In genomic region chr16:29227756-29228663, GRCh38 we compare ENCODE assay signal across 8 cellular contexts.
DNase-seq lines count a peak whose midpoint lies in the region; ATAC-seq, FAIRE-seq and TF ChIP-seq lines count a peak whose summit lies in the region.
"Not testable (repeated sequence)": the region's sequence is repeated elsewhere in the genome, so short reads cannot be mapped to it uniquely, and the experiment has no call there.

No MANE protein-coding gene starts in this region.

- in situ Hi-C loops in K562 (cut with MboI), result not testable (repeated sequence)

- not testable (repeated sequence) for H2AFZ ChIP-seq in K562 (ENCODE audit: low read depth, low read length)

- not testable (repeated sequence) for H3K9ac ChIP-seq in K562 (ENCODE audit: insufficient read depth in 1 of 2, low read depth in 2 of 2, low read length in 2 of 2)

- peaks cover 0 to 25% of the 10 kb centered on the region in 2 experiments; a peak in 4 of 5 replicates for H3K27me3 ChIP-seq in K562 (ENCODE audit: control insufficient read depth in 2 of 2, insufficient read depth in 2 of 2, low read length in 2 of 2)
- not testable (repeated sequence) for H3K27me3 ChIP-seq in right cardiac atrium (ENCODE audit: control insufficient read depth, insufficient read depth); prostate gland (replicated peaks; ENCODE audit: insufficient read depth); tibial nerve

- H3K27ac ChIP-seq in K562 (ENCODE audit: extremely low read depth, low read depth, low read length); right cardiac atrium (ENCODE audit: low read length); prostate gland; tibial nerve: not testable (repeated sequence)

- not testable (repeated sequence) for H3K4me2 ChIP-seq in K562 (ENCODE audit: insufficient read depth, low read length)

- not testable (repeated sequence) for H3K4me3 ChIP-seq in K562; right cardiac atrium (ENCODE audit: low read length); prostate gland; tibial nerve

- BruUV-seq in K562 (replicated peaks; lab: Mats Ljungman, UMichigan), result not testable (repeated sequence)

- intact Hi-C loops in K562 (cut with micrococcal nuclease); right cardiac atrium (cut with DNase I); prostate gland (cut with DNase I): not testable (repeated sequence)

- H3K4me1 ChIP-seq in K562 (replicated peaks in 1 of 2; ENCODE audit: control insufficient read depth in 2 of 2, insufficient read depth in 2 of 2, low read length in 2 of 2) (peaks cover 2 to 11% of the 10 kb centered on the region in 2 experiments; a peak in 3 of 5 replicates), tibial nerve (peaks cover 0 to 23% (median 3%) of the 10 kb centered on the region in 4 donors)
- not testable (repeated sequence) for H3K4me1 ChIP-seq in right cardiac atrium (ENCODE audit: control insufficient read depth, insufficient read depth, low read length); prostate gland (replicated peaks)

- not testable (repeated sequence) for H3K9me1 ChIP-seq in K562 (ENCODE audit: control insufficient read depth, insufficient read depth, low read length)

- POLR2A ChIA-PET in K562 (lab: Yijun Ruan, JAX), result not testable (repeated sequence)

- 30% methylated on average over 12 of the region's 20 CpGs for WGBS in K562 (ENCODE audit: insufficient coverage, low coverage, missing lambda C conversion rate)
- 54% methylated on average over 18 of the region's 20 CpGs for WGBS in right cardiac atrium
- 51% methylated on average over 18 of the region's 20 CpGs for WGBS in prostate gland
- WGBS in tibial nerve, 2 donors, result 71 to 82% methylated on average over 8 of the region's 20 CpGs

- CTCF ChIA-PET in K562 (lab: Yijun Ruan, JAX; ENCODE audit: low intra/inter-chr PET ratio), result not testable (repeated sequence)

- H4K20me1 ChIP-seq in K562 (replicated peaks; ENCODE audit: control insufficient read depth, insufficient read depth, low read length), result not testable (repeated sequence)

- peak; percentile 88 to 92 for ATAC-seq in activated CD4-positive, CD25-positive, alpha-beta regulatory T cell treated with anti-CD3 and anti-CD28 coated beads, Interleukin-2, amount 50 U/mL, for 24 hours
- ATAC-seq in K562 (peak; percentile 99), right cardiac atrium (peak; percentile 84 to 85)

- TF ChIP-seq POLR2A in K562 (conservative IDR thresholded peaks at IDR 0.05); prostate gland (IDR thresholded peaks at IDR 0.05); tibial nerve (IDR thresholded peaks at IDR 0.05): not testable (repeated sequence)

- peak; percentile 31 to 62 (median 55); a peak in 3 of 6 replicates for TF ChIP-seq CTCF in K562 (IDR thresholded peaks at IDR 0.05 in 2 of 3, conservative IDR thresholded peaks at IDR 0.05 in 1 of 3; ENCODE audit: insufficient read depth in 2 of 3, low read depth in 1 of 3, low read length in 3 of 3)
- peak in 3 of 4 experiments; percentile 32 to 67 (median 44) for TF ChIP-seq CTCF in prostate gland (IDR thresholded peaks at IDR 0.05)
- peak; percentile 34 to 51 (median 44) for TF ChIP-seq CTCF in tibial nerve (IDR thresholded peaks at IDR 0.05)

- peak; percentile 93 for FAIRE-seq in K562 (lab: Jason Lieb, UNC)

- DNase-seq in ELR (ENCODE audit: low read depth) (peak; percentile 57), HT1080 (ENCODE audit: low read depth) (peak; percentile 33), NCI-H82 (lab: John Stamatoyannopoulos, UW) (peak; percentile 62), K562 (ENCODE audit: extremely low read depth in 1 of 4, low spot score in 3 of 4) (peak in 1 of 4 experiments; percentile 78), right cardiac atrium (peak in 2 of 3 donors; percentile 87), tibial nerve (ENCODE audit: low spot score in 2 of 2) (peak in 1 of 2 donors; percentile 43)
- not testable (repeated sequence) for DNase-seq in prostate gland (ENCODE audit: low spot score)

- TF ChIP-seq EP300 in K562 (IDR thresholded peaks at IDR 0.05; ENCODE audit: low read length); tibial nerve (IDR thresholded peaks at IDR 0.05): not testable (repeated sequence)

- TF ChIP-seq RAD21 in K562 (CRISPR knock-in tag; conservative IDR thresholded peaks at IDR 0.05 in 1 of 2, IDR thresholded peaks at IDR 0.05 in 1 of 2), result peak; percentile 46 to 84

- not testable (repeated sequence) for H3K9me3 ChIP-seq in K562 (replicated peaks; ENCODE audit: control insufficient read depth, insufficient read depth, low read depth, low read length); right cardiac atrium (ENCODE audit: control insufficient read depth, low read length); prostate gland; tibial nerve

- H3K79me2 ChIP-seq in K562 (ENCODE audit: control insufficient read depth, insufficient read depth, low read length), result not testable (repeated sequence)

- not testable (repeated sequence) for H3K36me3 ChIP-seq in K562 (ENCODE audit: control insufficient read depth, insufficient read depth, low read length); prostate gland; tibial nerve

TF ChIP-seq in K562, 482 proteins besides CTCF, POLR2A, EP300 and RAD21 (continues in another document):
- peak; percentile 53 for TF ChIP-seq JUND (IDR thresholded peaks at IDR 0.05; ENCODE audit: borderline replicate concordance, low read depth, low read length)
- TF ChIP-seq JUND (tag; IDR thresholded peaks at IDR 0.05; ENCODE audit: borderline replicate concordance, low read depth, low read length), result peak; percentile 28; the same call in 1 of the 3 replicates
- TF ChIP-seq ATF7 (IDR thresholded peaks at IDR 0.05), result peak; percentile 38; the same call in 1 of the 2 replicates
- peak; percentile 26 for TF ChIP-seq CTCFL (IDR thresholded peaks at IDR 0.05; ENCODE audit: borderline replicate concordance, insufficient read depth, low read depth, low read length, poor library complexity, severe bottlenecking)
- TF ChIP-seq MAX (CRISPR knock-in tag; IDR thresholded peaks at IDR 0.05), result peak; percentile 64
- not testable (repeated sequence) for TF ChIP-seq CREB1 (IDR thresholded peaks at IDR 0.05); JUN (CRISPR knock-in tag; IDR thresholded peaks at IDR 0.05; ENCODE audit: borderline replicate concordance); ATF1 (CRISPR knock-in tag; IDR thresholded peaks at IDR 0.05)
- peak; percentile 39; the same call in 1 of the 2 replicates for TF ChIP-seq CREB1 (CRISPR knock-in tag; IDR thresholded peaks at IDR 0.05)
- peak; percentile 75 for TF ChIP-seq VEZF1 (CRISPR knock-in tag; IDR thresholded peaks at IDR 0.05)
- TF ChIP-seq RCOR1 (IDR thresholded peaks at IDR 0.05; ENCODE audit: borderline replicate concordance in 1 of 2, low read depth in 2 of 2, low read length in 2 of 2), result 0 out of 4 replicates have a peak, but pooled peaks of 1 of the 2 experiments have one; percentile 21
- TF ChIP-seq JUN (IDR thresholded peaks at IDR 0.05; ENCODE audit: borderline replicate concordance, low read depth, low read length), result 0 out of 2 replicates have a peak, but pooled peaks have one; percentile 15
- TF ChIP-seq ATF1 (tag; IDR thresholded peaks at IDR 0.05), result peak; percentile 30; the same call in 1 of the 2 replicates
- TF ChIP-seq SMC3 (conservative IDR thresholded peaks at IDR 0.05; ENCODE audit: insufficient read depth, low read depth, low read length), result peak; percentile 57
- TF ChIP-seq CREM (IDR thresholded peaks at IDR 0.05; ENCODE audit: low read depth), result peak; percentile 78
- TF ChIP-seq GATA2 (CRISPR knock-in tag; IDR thresholded peaks at IDR 0.05), result peak; percentile 12; the same call in 1 of the 2 replicates
